8 cellular contexts compared by ENCODE assay signal in genomic region chr4:17780461-17781071, GRCh38. TPM values are rescaled to one million over a fixed set of nuclear protein-coding genes. Genes with fewer than 3 reads are reported as not detected.
DNase-seq lines count a peak whose midpoint lies in the region; ATAC-seq, FAIRE-seq and TF ChIP-seq lines count a peak whose summit lies in the region.

No MANE protein-coding gene starts in this region.

- POLR2A ChIA-PET in A549 (lab: Yijun Ruan, JAX) = no interaction called here
- POLR2A ChIA-PET in CD8-positive, alpha-beta memory T cell (lab: Charles Lee) = no interaction called here

- peak in 1 of 2 experiments; percentile 53; a peak in 2 of 6 replicates for ATAC-seq in A549
- no peak for ATAC-seq in stimulated activated naive B cell treated with anti-CD40 and anti-IgM and Interleukin-4, amounts not matched to agents 10 μg/mL and 1 μg/mL and 100 μg/mL, for 72 hours (replicated peaks)

- H3K27me3 ChIP-seq in HUES48 (ENCODE audit: control insufficient read depth, insufficient read depth, low read length) = peaks cover 54% of the 10 kb centered on the region
- H3K27me3 ChIP-seq in CD8-positive, alpha-beta memory T cell (ENCODE audit: insufficient read depth, low read length, poor library complexity, severe bottlenecking) = no peaks in the 10 kb centered on the region

- TF ChIP-seq EP300 in A549 (IDR thresholded peaks at IDR 0.05) = no peak

- no peaks in the 10 kb centered on the region for H3K9me3 ChIP-seq in A549
- H3K9me3 ChIP-seq in HUES48 (ENCODE audit: control insufficient read depth, insufficient read depth, low read length) = no peaks in the 10 kb centered on the region
- no peaks in the 10 kb centered on the region for H3K9me3 ChIP-seq in CD8-positive, alpha-beta memory T cell (ENCODE audit: low read length)

- H3K27ac Mint-ChIP-seq in mesothelial cell of epicardium = no peak overlapping the region
- H3K27ac Mint-ChIP-seq in CD8-positive, alpha-beta memory T cell = no peak overlapping the region
- H3K27ac Mint-ChIP-seq in stimulated activated naive B cell treated with anti-CD40 and anti-IgM and Interleukin-4, amounts not matched to agents 10 μg/mL and 1 μg/mL and 100 μg/mL, for 72 hours = no peak overlapping the region

- H3K27ac ChIP-seq in A549 = peak overlapping the region in 1 of 2 experiments; percentile 71; a peak in 2 of 6 replicates
- no peak overlapping the region for H3K27ac ChIP-seq in HUES48 (ENCODE audit: low read depth, low read length)
- H3K27ac ChIP-seq in CD8-positive, alpha-beta memory T cell (ENCODE audit: low read depth, low read length) = no peak overlapping the region

- H3K36me3 ChIP-seq in HUES48 (ENCODE audit: control insufficient read depth, insufficient read depth, low read length) = no peaks in the 10 kb centered on the region
- no peaks in the 10 kb centered on the region for H3K36me3 ChIP-seq in CD8-positive, alpha-beta memory T cell (ENCODE audit: insufficient read depth, low read length)

- H3K9ac ChIP-seq in HUES48 (ENCODE audit: low read depth, low read length) = no peak overlapping the region

- peaks cover 3% of the 10 kb centered on the region for H3K9me3 Mint-ChIP-seq in mesothelial cell of epicardium
- H3K9me3 Mint-ChIP-seq in CD8-positive, alpha-beta memory T cell = no peaks in the 10 kb centered on the region
- H3K9me3 Mint-ChIP-seq in stimulated activated naive B cell treated with anti-CD40 and anti-IgM and Interleukin-4, amounts not matched to agents 10 μg/mL and 1 μg/mL and 100 μg/mL, for 72 hours = no peaks in the 10 kb centered on the region

- H3K4me3 ChIP-seq in A549 (peak overlapping the region; percentile 48), HUES48 (ENCODE audit: low read depth, low read length) (peak overlapping the region; percentile 58), cardiac fibroblast (replicated peaks in 1 of 2; ENCODE audit: low read depth in 2 of 2, low read length in 2 of 2) (peak overlapping the region; percentile 47 to 48)
- no peak overlapping the region for H3K4me3 ChIP-seq in CD8-positive, alpha-beta memory T cell (ENCODE audit: low read length)

- H3K36me3 Mint-ChIP-seq in mesothelial cell of epicardium = no peaks in the 10 kb centered on the region
- H3K36me3 Mint-ChIP-seq in CD8-positive, alpha-beta memory T cell = peaks cover 0 to 1% (median 0%) of the 10 kb centered on the region in 3 donors
- H3K36me3 Mint-ChIP-seq in stimulated activated naive B cell treated with anti-CD40 and anti-IgM and Interleukin-4, amounts not matched to agents 10 μg/mL and 1 μg/mL and 100 μg/mL, for 72 hours = peaks cover 3 to 6% of the 10 kb centered on the region in 2 donors

- TF ChIP-seq POLR2A in A549 (IDR thresholded peaks at IDR 0.05; ENCODE audit: low read length) = no peak

- peaks cover 9% of the 10 kb centered on the region for H3K4me1 Mint-ChIP-seq in mesothelial cell of epicardium
- peaks cover 7 to 16% (median 13%) of the 10 kb centered on the region in 3 donors for H3K4me1 Mint-ChIP-seq in CD8-positive, alpha-beta memory T cell
- peaks cover 8 to 12% of the 10 kb centered on the region in 2 donors for H3K4me1 Mint-ChIP-seq in stimulated activated naive B cell treated with anti-CD40 and anti-IgM and Interleukin-4, amounts not matched to agents 10 μg/mL and 1 μg/mL and 100 μg/mL, for 72 hours

- H3K27me3 Mint-ChIP-seq in mesothelial cell of epicardium (ENCODE audit: low read depth) = peaks cover 75% of the 10 kb centered on the region
- H3K27me3 Mint-ChIP-seq in CD8-positive, alpha-beta memory T cell = peaks cover 30 to 44% of the 10 kb centered on the region in 2 donors
- peaks cover 35 to 40% of the 10 kb centered on the region in 2 donors for H3K27me3 Mint-ChIP-seq in stimulated activated naive B cell treated with anti-CD40 and anti-IgM and Interleukin-4, amounts not matched to agents 10 μg/mL and 1 μg/mL and 100 μg/mL, for 72 hours

- DNase-seq in A549 (ENCODE audit: low read depth in 1 of 2, low spot score in 1 of 2) = no peak
- DNase-seq in cardiac fibroblast (ENCODE audit: low read depth in 2 of 2) = peak; percentile 15 to 25
- DNase-seq in mesothelial cell of epicardium (ENCODE audit: low spot score in 2 of 2, unreplicated experiment in 2 of 2) = no peak
- DNase-seq in D721Med (ENCODE audit: insufficient read length, low spot score) = no peak
- no peak for DNase-seq in GF-D8 (lab: John Stamatoyannopoulos, UW)
- DNase-seq in CD8-positive, alpha-beta memory T cell = no peak
- DNase-seq in stimulated activated naive B cell treated with anti-CD40 and anti-IgM and Interleukin-4, amounts not matched to agents 10 μg/mL and 1 μg/mL and 100 μg/mL, for 72 hours = no peak

- WGBS in A549 (ENCODE audit: missing lambda C conversion rate) = 26% methylated on average over 11 of the region's 11 CpGs

- no peak for FAIRE-seq in A549 (lab: Jason Lieb, UNC)
- no peak for FAIRE-seq in D721Med (lab: Jason Lieb, UNC)

- peak overlapping the region; percentile 95 for H3K4me2 ChIP-seq in A549

- CTCF ChIA-PET in A549 (lab: Yijun Ruan, JAX) = no interaction called here
- CTCF ChIA-PET in CD8-positive, alpha-beta memory T cell (lab: Charles Lee) = no interaction called here

- TF ChIP-seq RAD21 in A549 (conservative IDR thresholded peaks at IDR 0.05 in 1 of 2, IDR thresholded peaks at IDR 0.05 in 1 of 2) = no peak

- H3K4me3 Mint-ChIP-seq in mesothelial cell of epicardium = peak overlapping the region; percentile 24
- H3K4me3 Mint-ChIP-seq in CD8-positive, alpha-beta memory T cell = peak overlapping the region in 1 of 7 donors; percentile 8
- peak overlapping the region in 1 of 2 donors; percentile 82 for H3K4me3 Mint-ChIP-seq in stimulated activated naive B cell treated with anti-CD40 and anti-IgM and Interleukin-4, amounts not matched to agents 10 μg/mL and 1 μg/mL and 100 μg/mL, for 72 hours

- H3K4me1 ChIP-seq in A549 = peaks cover 6% of the 10 kb centered on the region; the same call in 1 of the 3 replicates
- peaks cover 14% of the 10 kb centered on the region for H3K4me1 ChIP-seq in HUES48 (ENCODE audit: control insufficient read depth, insufficient read depth, low read length)
- H3K4me1 ChIP-seq in CD8-positive, alpha-beta memory T cell (ENCODE audit: insufficient read depth, low read length) = peaks cover 4% of the 10 kb centered on the region

- TF ChIP-seq CTCF in A549 (IDR thresholded peaks at IDR 0.05) (no peak), cardiac fibroblast (IDR thresholded peaks at IDR 0.05; ENCODE audit: low read depth, low read length) (no peak), mesothelial cell of epicardium (IDR thresholded peaks at IDR 0.05; ENCODE audit: unreplicated experiment) (no peak), D721Med (IDR thresholded peaks at IDR 0.05; ENCODE audit: insufficient read depth, missing control alignments) (no peak)

TF ChIP-seq in A549, 52 proteins besides CTCF, POLR2A, EP300 and RAD21:
- TF ChIP-seq SREBF2 (IDR thresholded peaks at IDR 0.05) (no peak), EHF (CRISPR knock-in tag; IDR thresholded peaks at IDR 0.05) (no peak)

RNA-seq across cellular contexts. Expression of gene FAM184B, which starts 0.9 kb away (rescaled TPM):
- 0.01 TPM in 1 of 2 replicates, not detected in the other for polyA plus RNA-seq in A549 (2011; rRNA removed)
- polyA plus RNA-seq in A549 (2012; cell fraction: cytosol; rRNA removed) = under 0.01 and 0.01 TPM in 2 replicates
- polyA plus RNA-seq in A549 (2012; cell fraction: nucleus; rRNA removed) = not detected in 2 replicates
- 0.01 to 0.04 TPM in 2 of 3 replicates, not detected in the other for polyA plus RNA-seq in A549 (2017; fragmentation: RNase III; extraction: RNeasy Plus Mini Kit Qiagen cat#74134 plus additional on column Dnase treatment)
- polyA minus RNA-seq in A549 (2011; rRNA and poly(A)+ RNA removed) = not detected in 2 replicates
- total RNA-seq in mesothelial cell of epicardium = 0.04 TPM in 2 of 3 replicates, not detected in the other
- total RNA-seq in CD8-positive, alpha-beta memory T cell = under 1 TPM in 1 of 2 experiments, not detected in 1; 0.02 TPM
- not detected for polyA plus RNA-seq in CD8-positive, alpha-beta memory T cell

RNA-seq across cellular contexts. Expression of gene DCAF16, which starts 30.0 kb away (rescaled TPM):
- 12.9 and 13.3 TPM in 2 replicates for polyA plus RNA-seq in A549 (2011; rRNA removed)
- polyA plus RNA-seq in A549 (2012; cell fraction: cytosol; rRNA removed) = 6.9 and 7.4 TPM in 2 replicates
- polyA plus RNA-seq in A549 (2012; cell fraction: nucleus; rRNA removed) = 5.7 and 7.2 TPM in 2 replicates
- polyA plus RNA-seq in A549 (2017; fragmentation: RNase III; extraction: RNeasy Plus Mini Kit Qiagen cat#74134 plus additional on column Dnase treatment) = 6.3 to 7.9 TPM (median 6.8 TPM) in 3 replicates
- polyA minus RNA-seq in A549 (2011; rRNA and poly(A)+ RNA removed) = 9.5 and 11.2 TPM in 2 replicates
- 78.8 to 91.0 TPM (median 84.8 TPM) in 3 replicates for total RNA-seq in mesothelial cell of epicardium
- total RNA-seq in CD8-positive, alpha-beta memory T cell = 10 to 100 TPM; 30.5 to 32.4 TPM
- polyA plus RNA-seq in CD8-positive, alpha-beta memory T cell = 21.4 TPM

RNA-seq across cellular contexts. Expression of gene NCAPG, which starts 30.2 kb away (rescaled TPM):
- 22.3 and 36.4 TPM in 2 replicates for polyA plus RNA-seq in A549 (2011; rRNA removed)
- polyA plus RNA-seq in A549 (2012; cell fraction: cytosol; rRNA removed) = 7.8 and 8.5 TPM in 2 replicates
- polyA plus RNA-seq in A549 (2012; cell fraction: nucleus; rRNA removed) = 5.9 and 8.1 TPM in 2 replicates
- polyA plus RNA-seq in A549 (2017; fragmentation: RNase III; extraction: RNeasy Plus Mini Kit Qiagen cat#74134 plus additional on column Dnase treatment) = 23.7 to 27.5 TPM (median 23.9 TPM) in 3 replicates
- polyA minus RNA-seq in A549 (2011; rRNA and poly(A)+ RNA removed) = 8.0 and 10.5 TPM in 2 replicates
- total RNA-seq in mesothelial cell of epicardium = 13.6 to 17.0 TPM (median 15.7 TPM) in 3 replicates
- total RNA-seq in CD8-positive, alpha-beta memory T cell = 10 to 100 TPM; 48.2 to 52.1 TPM
- polyA plus RNA-seq in CD8-positive, alpha-beta memory T cell = 1.4 TPM

Comparison
In these comparisons a context has a peak if more than half of its experiments do, and no peak if none do; other contexts are left out.
1. DNase-seq: peak in cardiac fibroblast (2 of 2); none in A549 (0 of 2), mesothelial cell of epicardium (0 of 2), D721Med (single experiment), GF-D8 (single experiment), CD8-positive, alpha-beta memory T cell (0 of 5) and stimulated activated naive B cell treated with anti-CD40 and anti-IgM and Interleukin-4, amounts not matched to agents 10 μg/mL and 1 μg/mL and 100 μg/mL, for 72 hours (single experiment).